19 cellular contexts compared by ENCODE assay signal in genomic region chr12:8638951-8639350, GRCh38. TPM values are rescaled to one million over a fixed set of nuclear protein-coding genes. Genes with fewer than 3 reads are reported as not detected.
DNase-seq lines count a peak whose midpoint lies in the region; ATAC-seq, FAIRE-seq and TF ChIP-seq lines count a peak whose summit lies in the region.
"Had no signal": no experiment of that assay in that cellular context is flagged by ENCODE, and none has a peak within 500 bp of the region (broad histone marks: within the 10 kb centered on the region; RNA-seq: fewer than 3 reads in every experiment).

No MANE protein-coding gene starts in this region.

- peak overlapping the region; percentile 0 to 16 for H3K27ac Mint-ChIP-seq in T-cell
- H3K27ac Mint-ChIP-seq in memory B cell = peak overlapping the region; percentile 33

- H3K9me3 ChIP-seq in right atrium auricular region (no peaks in the 10 kb centered on the region), pancreas (no peaks in the 10 kb centered on the region), Karpas-422 (ENCODE audit: low read length) (no peaks in the 10 kb centered on the region)

- H3K4me1 Mint-ChIP-seq in T-cell = peaks cover 5 to 7% (median 6%) of the 10 kb centered on the region in 3 donors
- peaks cover 8% of the 10 kb centered on the region for H3K4me1 Mint-ChIP-seq in memory B cell

- DNase-seq in right atrium auricular region (ENCODE audit: low spot score) = peak; percentile 4
- no peak for DNase-seq in left ventricle myocardium superior
- no peak for DNase-seq in T-cell
- no peak for DNase-seq in memory B cell (ENCODE audit: low spot score in 2 of 2)
- DNase-seq in DMS53 treated with DMSO at 0.1 percent for 48 hours (lab: John Stamatoyannopoulos, UW; ENCODE audit: unreplicated experiment) = no peak
- no peak for DNase-seq in pancreas
- no peak for DNase-seq in Karpas-422
- DNase-seq: ACHN; CD4-positive, CD25-positive, alpha-beta regulatory T cell; DMS 273 treated with DMSO at 0.1 percent for 48 hours; DMS79; GOT3; H9 had no signal

- no peaks in the 10 kb centered on the region for H3K4me1 ChIP-seq in right atrium auricular region
- no peaks in the 10 kb centered on the region for H3K4me1 ChIP-seq in pancreas
- H3K4me1 ChIP-seq in Karpas-422 (ENCODE audit: low read length) = no peaks in the 10 kb centered on the region

- H3K4me3 ChIP-seq in right atrium auricular region (no peak overlapping the region), pancreas (no peak overlapping the region), Karpas-422 (ENCODE audit: low read length) (no peak overlapping the region)
- H3K4me3 ChIP-seq: BLaER1 treated with 17β-estradiol and CSF1 and Interleukin-3, amounts not matched to agents 10 nM and 100 nM; K562 had no signal

- no peaks in the 10 kb centered on the region for H3K9me2 ChIP-seq in Karpas-422 (replicated peaks; ENCODE audit: insufficient read depth, low read length)

- 59 to 61% methylated on average over 4 of the region's 4 CpGs for WGBS in pancreas, 2 donors

- FAIRE-seq in pancreas (lab: Jason Lieb, UNC) = no peak
- FAIRE-seq: G401.6, GM12892, HTR-8/SVneo, K562 had no signal

- H4K20me1 ChIP-seq in Karpas-422 (ENCODE audit: insufficient read depth, low read depth, low read length) = no peaks in the 10 kb centered on the region
- H4K20me1 ChIP-seq: BLaER1 treated with 17β-estradiol and CSF1 and Interleukin-3, amounts not matched to agents 10 nM and 100 nM had no signal

- H3K4me3 Mint-ChIP-seq in T-cell = no peak overlapping the region
- no peak overlapping the region for H3K4me3 Mint-ChIP-seq in memory B cell
- H3K4me3 Mint-ChIP-seq: CD4-positive, CD25-positive, alpha-beta regulatory T cell; H9 had no signal

- TF ChIP-seq CTCF in right atrium auricular region (IDR thresholded peaks at IDR 0.05) (no peak), pancreas (IDR thresholded peaks at IDR 0.05) (no peak)

- no peaks in the 10 kb centered on the region for H3K79me2 ChIP-seq in Karpas-422 (ENCODE audit: low read length)

- no peak overlapping the region for H3K9ac ChIP-seq in Karpas-422 (ENCODE audit: low read length)
- H3K9ac ChIP-seq: BLaER1 treated with 17β-estradiol and CSF1 and Interleukin-3, amounts not matched to agents 10 nM and 100 nM had no signal

- POLR2A ChIA-PET in T-cell (lab: Charles Lee) = no interaction called here

- H3K27me3 Mint-ChIP-seq in T-cell = no peaks in the 10 kb centered on the region
- no peaks in the 10 kb centered on the region for H3K27me3 Mint-ChIP-seq in memory B cell

- H3K36me3 Mint-ChIP-seq in T-cell (no peaks in the 10 kb centered on the region), memory B cell (no peaks in the 10 kb centered on the region)

- ATAC-seq in left ventricle myocardium superior (no peak), T-cell (replicated peaks in 1 of 4) (no peak), memory B cell (ENCODE audit: low read depth) (no peak), pancreas (no peak)
- ATAC-seq: K562 had no signal

- H3K27ac ChIP-seq in right atrium auricular region (no peak overlapping the region), pancreas (no peak overlapping the region), Karpas-422 (ENCODE audit: low read length) (no peak overlapping the region)
- H3K27ac ChIP-seq: BLaER1 treated with 17β-estradiol and CSF1 and Interleukin-3, amounts not matched to agents 10 nM and 100 nM had no signal

- no peak overlapping the region for H3K4me2 ChIP-seq in Karpas-422 (ENCODE audit: low read depth, low read length, poor library complexity, severe bottlenecking)
- H3K4me2 ChIP-seq: BLaER1 treated with 17β-estradiol and CSF1 and Interleukin-3, amounts not matched to agents 10 nM and 100 nM had no signal

- H2AFZ ChIP-seq in Karpas-422 (ENCODE audit: low read length) = no peak overlapping the region

- CTCF ChIA-PET in T-cell (lab: Charles Lee) = interaction anchor here in 1 of 2 donors (0.6 kb wide), 1 partner anchor 19 kb away, joined by 4 read pairs; no protein-coding TSS in a partner anchor

- H3K36me3 ChIP-seq in right atrium auricular region (no peaks in the 10 kb centered on the region), pancreas (no peaks in the 10 kb centered on the region), Karpas-422 (ENCODE audit: insufficient read depth, low read length) (no peaks in the 10 kb centered on the region)
- H3K36me3 ChIP-seq: BLaER1 treated with 17β-estradiol and CSF1 and Interleukin-3, amounts not matched to agents 10 nM and 100 nM had no signal

- intact Hi-C loops in left ventricle myocardium superior (cut with micrococcal nuclease) = no loop called here
- intact Hi-C loops in pancreas (cut with DNase I) = no loop called here

- no peaks in the 10 kb centered on the region for H3K9me3 Mint-ChIP-seq in T-cell
- H3K9me3 Mint-ChIP-seq in memory B cell = no peaks in the 10 kb centered on the region
- H3K9me3 Mint-ChIP-seq: CD4-positive, CD25-positive, alpha-beta regulatory T cell had no signal

- H3K27me3 ChIP-seq in right atrium auricular region (no peaks in the 10 kb centered on the region), pancreas (no peaks in the 10 kb centered on the region), Karpas-422 (ENCODE audit: low read length) (no peaks in the 10 kb centered on the region)
- H3K27me3 ChIP-seq: BLaER1 treated with 17β-estradiol and CSF1 and Interleukin-3, amounts not matched to agents 10 nM and 100 nM had no signal

RNA-seq across cellular contexts. Expression of gene MFAP5, which starts 23.7 kb away (rescaled TPM):
- total RNA-seq in right atrium auricular region = 100 to 1,000 TPM in 1 of 2 donors, 10 to 100 TPM in 1; 22.1 to 104 TPM
- total RNA-seq in left ventricle myocardium superior = 29.1 TPM
- not detected for total RNA-seq in T-cell
- total RNA-seq in pancreas = 10 to 100 TPM in 3 of 6 donors, 1 to 10 TPM in 1, under 1 TPM in 2; 0.19 to 14.7 (median 6.4) TPM
- 1 to 10 TPM; 3.5 to 5.7 TPM for polyA plus RNA-seq in pancreas
- not detected in 2 replicates for total RNA-seq in Karpas-422 (2014; rRNA removed; shearing (Covaris generic); ENCODE audit: low replicate concordance)
- total RNA-seq: CD4-positive, CD25-positive, alpha-beta regulatory T cell; K562 had no signal
- polyA plus RNA-seq: CD4-positive, CD25-positive, alpha-beta regulatory T cell; K562 had no signal

RNA-seq across cellular contexts. Expression of gene AICDA, which starts 26.3 kb away (rescaled TPM):
- total RNA-seq in right atrium auricular region = under 1 TPM in 1 of 2 donors, not detected in 1; 0.12 TPM
- not detected for total RNA-seq in left ventricle myocardium superior
- under 1 TPM in 3 of 5 donors, not detected in 2; 0.10 to 0.35 (median 0.18) TPM for total RNA-seq in T-cell
- total RNA-seq in pancreas = not detected
- polyA plus RNA-seq in pancreas = not detected
- 2.6 and 6.3 TPM in 2 replicates for total RNA-seq in Karpas-422 (2014; rRNA removed; shearing (Covaris generic); ENCODE audit: low replicate concordance)
- total RNA-seq: A172; CD4-positive, CD25-positive, alpha-beta regulatory T cell; K562 had no signal
- polyA plus RNA-seq: CD4-positive, CD25-positive, alpha-beta regulatory T cell; K562 had no signal

RNA-seq across cellular contexts. Expression of gene RIMKLB, which starts 58.8 kb away (rescaled TPM):
- total RNA-seq in right atrium auricular region = 10 to 100 TPM in 1 of 2 donors, 1 to 10 TPM in 1; 9.7 to 10.7 TPM
- total RNA-seq in left ventricle myocardium superior = 9.7 TPM
- 10 to 100 TPM; 14.3 to 28.0 (median 23.0) TPM for total RNA-seq in T-cell
- 10 to 100 TPM in 1 of 6 donors, 1 to 10 TPM in 5; 5.1 to 12.4 (median 8.4) TPM for total RNA-seq in pancreas
- polyA plus RNA-seq in pancreas = 10 to 100 TPM; 32.9 to 46.2 TPM
- total RNA-seq in Karpas-422 (2014; rRNA removed; shearing (Covaris generic); ENCODE audit: low replicate concordance) = 0.89 and 0.90 TPM in 2 replicates
